In genomic region chr6:93417421-93417996, GRCh38 we compare ENCODE assay signal across 7 cellular contexts. TPM values are rescaled to one million over a fixed set of nuclear protein-coding genes. Genes with fewer than 3 reads are reported as not detected.
A peak's percentile ranks its signal among the peaks of the same experiment; 100 is the strongest.
DNase-seq lines count a peak whose midpoint lies in the region; ATAC-seq and TF ChIP-seq lines count a peak whose summit lies in the region.

No MANE protein-coding gene starts in this region.

- H3K79me2 ChIP-seq in trophoblast cell (ENCODE audit: control insufficient read depth, insufficient read depth, low read length, poor library complexity): no peaks in the 10 kb centered on the region

- H3K23ac ChIP-seq in trophoblast cell (ENCODE audit: low read length): peak overlapping the region; percentile 91

- no peaks in the 10 kb centered on the region for H3K9me3 Mint-ChIP-seq in activated CD4-positive, alpha-beta memory T cell treated with anti-CD3 and anti-CD28 coated beads, Interleukin-2, amount 10 ng/mL, durations not matched to agents 7 days and 5 days

- intact Hi-C loops in esophagus squamous epithelium (cut with DNase I): no loop called here

- no peak overlapping the region for H4K91ac ChIP-seq in trophoblast cell (ENCODE audit: low read depth, low read length)

- H3K27me3 Mint-ChIP-seq in activated CD4-positive, alpha-beta memory T cell treated with anti-CD3 and anti-CD28 coated beads, Interleukin-2, amount 10 ng/mL, durations not matched to agents 7 days and 5 days: peaks cover 50% of the 10 kb centered on the region

- TF ChIP-seq POLR2A in esophagus squamous epithelium (IDR thresholded peaks at IDR 0.05): no peak

- no peak overlapping the region for H3K4ac ChIP-seq in trophoblast cell (ENCODE audit: low read depth, low read length)

- H3K4me1 Mint-ChIP-seq in activated CD4-positive, alpha-beta memory T cell treated with anti-CD3 and anti-CD28 coated beads, Interleukin-2, amount 10 ng/mL, durations not matched to agents 7 days and 5 days: peaks cover 21% of the 10 kb centered on the region

- no peak overlapping the region for H3K14ac ChIP-seq in trophoblast cell (ENCODE audit: low read length)

- no peak overlapping the region for H2BK120ac ChIP-seq in trophoblast cell (ENCODE audit: insufficient read depth, low read length, poor library complexity)

- no peak overlapping the region for H3K18ac ChIP-seq in trophoblast cell (ENCODE audit: low read length)

- H3K9ac ChIP-seq in trophoblast cell (ENCODE audit: low read length): no peak overlapping the region

- H2AFZ ChIP-seq in trophoblast cell (ENCODE audit: insufficient read depth, low read length, poor library complexity): no peak overlapping the region

- H3K4me3 Mint-ChIP-seq in activated CD4-positive, alpha-beta memory T cell treated with anti-CD3 and anti-CD28 coated beads, Interleukin-2, amount 10 ng/mL, durations not matched to agents 7 days and 5 days: no peak overlapping the region

- H3K27me3 ChIP-seq in esophagus squamous epithelium (peaks cover 0 to 94% (median 15%) of the 10 kb centered on the region in 4 donors), trophoblast cell (ENCODE audit: insufficient read depth, low read length) (peaks cover 22% of the 10 kb centered on the region)

- H3K27ac ChIP-seq in esophagus squamous epithelium (peak overlapping the region in 2 of 4 donors; percentile 21 to 71), trophoblast cell (ENCODE audit: low read depth, low read length) (no peak overlapping the region)

- no peak overlapping the region for H4K8ac ChIP-seq in trophoblast cell (ENCODE audit: low read depth, low read length)

- ATAC-seq in GM18520 (IDR thresholded peaks at IDR 0.05; ENCODE audit: unreplicated experiment): no peak
- ATAC-seq in GM18861 (IDR thresholded peaks at IDR 0.05; ENCODE audit: unreplicated experiment): no peak

- H3K36me3 Mint-ChIP-seq in activated CD4-positive, alpha-beta memory T cell treated with anti-CD3 and anti-CD28 coated beads, Interleukin-2, amount 10 ng/mL, durations not matched to agents 7 days and 5 days (ENCODE audit: low read depth): no peaks in the 10 kb centered on the region

- H3K79me1 ChIP-seq in trophoblast cell (ENCODE audit: low read length): no peaks in the 10 kb centered on the region

- H3K36me3 ChIP-seq in esophagus squamous epithelium (no peaks in the 10 kb centered on the region), trophoblast cell (ENCODE audit: control insufficient read depth in 1 of 2, insufficient read depth in 2 of 2, low read length in 2 of 2) (no peaks in the 10 kb centered on the region)

- H3K4me1 ChIP-seq in esophagus squamous epithelium: peaks cover 18 to 43% (median 19%) of the 10 kb centered on the region in 3 donors
- peaks cover 4 to 8% of the 10 kb centered on the region in 2 experiments for H3K4me1 ChIP-seq in trophoblast cell (ENCODE audit: control insufficient read depth in 1 of 2, insufficient read depth in 2 of 2, low read length in 2 of 2)

- H2BK12ac ChIP-seq in trophoblast cell (ENCODE audit: low read length): no peak overlapping the region

- DNase-seq in GM10266 (ENCODE audit: extremely low spot score) (peak; percentile 42), NCI-H2227 (lab: John Stamatoyannopoulos, UW; ENCODE audit: unreplicated experiment) (peak; percentile 68), esophagus squamous epithelium (lab: John Stamatoyannopoulos, UW) (no peak), trophoblast cell (no peak)
- DNase-seq in activated CD4-positive, alpha-beta memory T cell treated with anti-CD3 and anti-CD28 coated beads, Interleukin-2, amount 10 ng/mL, durations not matched to agents 7 days and 5 days: no peak

- POLR2A ChIA-PET in activated CD4-positive, alpha-beta memory T cell treated with anti-CD3 and anti-CD28 coated beads, Interleukin-2, amount 10 ng/mL, durations not matched to agents 7 days and 5 days (lab: Charles Lee): no interaction called here

- no peak overlapping the region for H3K27ac Mint-ChIP-seq in activated CD4-positive, alpha-beta memory T cell treated with anti-CD3 and anti-CD28 coated beads, Interleukin-2, amount 10 ng/mL, durations not matched to agents 7 days and 5 days

- CTCF ChIA-PET in activated CD4-positive, alpha-beta memory T cell treated with anti-CD3 and anti-CD28 coated beads, Interleukin-2, amount 10 ng/mL, durations not matched to agents 7 days and 5 days (lab: Charles Lee): no interaction called here

- no peak overlapping the region for H2BK5ac ChIP-seq in trophoblast cell (ENCODE audit: low read depth, low read length, poor library complexity)

- H3K9me3 ChIP-seq in esophagus squamous epithelium: no peaks in the 10 kb centered on the region
- H3K9me3 ChIP-seq in trophoblast cell (ENCODE audit: insufficient read depth, low read depth, low read length): no peaks in the 10 kb centered on the region

- WGBS in esophagus squamous epithelium, 2 donors: 4 to 5% methylated on average over 12 to 16 of the region's 27 CpGs
- WGBS in trophoblast cell (ENCODE audit: extremely low coverage, insufficient coverage, insufficient read length): no CpG with 5 or more reads among the region's 27 CpGs

- H4K12ac ChIP-seq in trophoblast cell (ENCODE audit: low read depth, low read length): no peak overlapping the region

- no peak for TF ChIP-seq CTCF in GM10266 (IDR thresholded peaks at IDR 0.05; ENCODE audit: control insufficient read depth, insufficient read depth, low read depth, missing control alignments)
- TF ChIP-seq CTCF in esophagus squamous epithelium (IDR thresholded peaks at IDR 0.05): no peak

- H2AK5ac ChIP-seq in trophoblast cell (ENCODE audit: low read length): no peak overlapping the region

- H3K4me2 ChIP-seq in trophoblast cell (ENCODE audit: low read length): peak overlapping the region; percentile 95

- peak overlapping the region in 3 of 4 donors; percentile 43 to 58 (median 56) for H3K4me3 ChIP-seq in esophagus squamous epithelium
- H3K4me3 ChIP-seq in trophoblast cell (ENCODE audit: low read depth, low read length): peak overlapping the region; percentile 59

RNA-seq across cellular contexts. Expression of gene EPHA7, which starts 1.9 kb away (rescaled TPM):
- under 1 TPM in 3 of 4 donors, not detected in 1; 0.11 to 0.95 (median 0.47) TPM for total RNA-seq in esophagus squamous epithelium
- 0.74 and 0.75 TPM in 2 replicates for polyA plus RNA-seq in trophoblast cell (2013)
- not detected for total RNA-seq in activated CD4-positive, alpha-beta memory T cell treated with anti-CD3 and anti-CD28 coated beads, Interleukin-2, amount 10 ng/mL, durations not matched to agents 7 days and 5 days

Comparison
In these comparisons a context has a peak if more than half of its experiments do, and no peak if none do; other contexts are left out.
1. DNase-seq: peak in GM10266 (single experiment) and NCI-H2227 (single experiment); none in esophagus squamous epithelium (single experiment), trophoblast cell (0 of 2) and activated CD4-positive, alpha-beta memory T cell treated with anti-CD3 and anti-CD28 coated beads, Interleukin-2, amount 10 ng/mL, durations not matched to agents 7 days and 5 days (single experiment).